ENCODE assay signal across 8 cellular contexts in genomic region chr3:143712522-143712921, GRCh38.
"Had no signal": no experiment of that assay in that cellular context is flagged by ENCODE, and none has a peak within 500 bp of the region (broad histone marks: within the 10 kb centered on the region; RNA-seq: fewer than 3 reads in every experiment).

No MANE protein-coding gene starts in this region.

- H3K9me3 Mint-ChIP-seq: GM23338, H9 had no signal

- H3K27ac Mint-ChIP-seq: GM23338, H9, HFFc6 had no signal

- H3K4me1 ChIP-seq: HAP-1 had no signal

- H3K9me3 ChIP-seq: HAP-1 had no signal

- DNase-seq: GOT3, H7, H9, HCEC 1CT, HFFc6 had no signal

- H3K36me3 ChIP-seq: HAP-1 had no signal

- H3K4me3 Mint-ChIP-seq: GM23338, H9, HFFc6 had no signal

- H3K4me2 ChIP-seq: GM23338 had no signal

- H3K4me1 Mint-ChIP-seq: GM23338 had no signal

- H3K4me3 ChIP-seq: GM23338, HAP-1 had no signal

- H2AFZ ChIP-seq: GM23338 had no signal

- ATAC-seq: GM23338, HCT116 had no signal
